16 cellular contexts compared by ENCODE assay signal in genomic region chr7:51327287-51327717, GRCh38. TPM values are rescaled to one million over a fixed set of nuclear protein-coding genes. Genes with fewer than 3 reads are reported as not detected.
"Had no signal": no experiment of that assay in that cellular context is flagged by ENCODE, and none has a peak within 500 bp of the region (broad histone marks: within the 10 kb centered on the region; RNA-seq: fewer than 3 reads in every experiment).

No MANE protein-coding gene starts in this region.

- H3K36me3 ChIP-seq: pancreas, stomach, thyroid gland, uterus had no signal

- H3K27ac Mint-ChIP-seq: activated B cell treated with CpG ODN at 0.5 μM for 24 hours; activated CD4-positive, alpha-beta T cell treated with anti-CD3 and anti-CD28 coated beads, Interleukin-2, amount 10 ng/mL, durations not matched to agents 7 days and 5 days; activated naive CD4-positive, alpha-beta T cell treated with anti-CD3 and anti-CD28 coated beads, Interleukin-2, amount 10 ng/mL, durations not matched to agents 7 days and 5 days; activated T-helper 2 cell treated with anti-CD3 and anti-CD28 coated beads, Interferon-gamma antibody, Interleukin-2, Interleukin-4, amounts not matched to agents 10 μg/mL and 5 μg/mL and 100 μg/mL, durations not matched to agents 14 hours and 24 hours and 36 hours; dendritic cell treated with granulocyte-macrophage colony-stimulating factor and Interleukin-4, amounts not matched to agents 40 ng/mL and 50 ng/mL, for 4 days; T-helper 1 cell treated with Interleukin-12 subunit alpha and Interleukin-12 subunit beta and Interleukin-4 antibody, amounts not matched to agents 30 μg/mL and 1 μg/mL, for 36 hours had no signal

- H3K4me1 Mint-ChIP-seq: activated B cell treated with CpG ODN at 0.5 μM for 24 hours; activated CD4-positive, alpha-beta T cell treated with anti-CD3 and anti-CD28 coated beads, Interleukin-2, amount 10 ng/mL, durations not matched to agents 7 days and 5 days; activated naive CD4-positive, alpha-beta T cell treated with anti-CD3 and anti-CD28 coated beads, Interleukin-2, amount 10 ng/mL, durations not matched to agents 7 days and 5 days; central memory CD8-positive, alpha-beta T cell; neural crest cell had no signal

- H3K4me3 Mint-ChIP-seq: activated B cell treated with CpG ODN at 0.5 μM for 24 hours; activated CD4-positive, alpha-beta T cell treated with anti-CD3 and anti-CD28 coated beads, Interleukin-2, amount 10 ng/mL, durations not matched to agents 7 days and 5 days; activated naive CD4-positive, alpha-beta T cell treated with anti-CD3 and anti-CD28 coated beads, Interleukin-2, amount 10 ng/mL, durations not matched to agents 7 days and 5 days; central memory CD8-positive, alpha-beta T cell; dendritic cell treated with granulocyte-macrophage colony-stimulating factor and Interleukin-4, amounts not matched to agents 40 ng/mL and 50 ng/mL, for 4 days; neural crest cell; T-helper 1 cell treated with Interleukin-12 subunit alpha and Interleukin-12 subunit beta and Interleukin-4 antibody, amounts not matched to agents 30 μg/mL and 1 μg/mL, for 36 hours had no signal

- H3K36me3 Mint-ChIP-seq: activated naive CD4-positive, alpha-beta T cell treated with anti-CD3 and anti-CD28 coated beads, Interleukin-2, amount 10 ng/mL, durations not matched to agents 7 days and 5 days had no signal

- FAIRE-seq: pancreas had no signal

- H3K9me3 Mint-ChIP-seq: activated B cell treated with CpG ODN at 0.5 μM for 24 hours; activated CD4-positive, alpha-beta T cell treated with anti-CD3 and anti-CD28 coated beads, Interleukin-2, amount 10 ng/mL, durations not matched to agents 7 days and 5 days; activated naive CD4-positive, alpha-beta T cell treated with anti-CD3 and anti-CD28 coated beads, Interleukin-2, amount 10 ng/mL, durations not matched to agents 7 days and 5 days; activated T-helper 2 cell treated with anti-CD3 and anti-CD28 coated beads, Interferon-gamma antibody, Interleukin-2, Interleukin-4, amounts not matched to agents 10 μg/mL and 5 μg/mL and 100 μg/mL, durations not matched to agents 14 hours and 24 hours and 36 hours; central memory CD8-positive, alpha-beta T cell; dendritic cell treated with granulocyte-macrophage colony-stimulating factor and Interleukin-4, amounts not matched to agents 40 ng/mL and 50 ng/mL, for 4 days; neural crest cell; T-helper 1 cell treated with Interleukin-12 subunit alpha and Interleukin-12 subunit beta and Interleukin-4 antibody, amounts not matched to agents 30 μg/mL and 1 μg/mL, for 36 hours had no signal

- H3K27ac ChIP-seq: stomach, thyroid gland, uterus had no signal

- H3K4me3 ChIP-seq: pancreas, stomach, thyroid gland, uterus had no signal

- DNase-seq: activated B cell treated with CpG ODN at 0.5 μM for 24 hours; activated CD4-positive, alpha-beta T cell treated with anti-CD3 and anti-CD28 coated beads, Interleukin-2, amount 10 ng/mL, durations not matched to agents 7 days and 5 days; activated naive CD4-positive, alpha-beta T cell treated with anti-CD3 and anti-CD28 coated beads, Interleukin-2, amount 10 ng/mL, durations not matched to agents 7 days and 5 days; erythroblast; hypothalamus; stimulated activated CD4-positive, alpha-beta T cell treated with anti-CD3 and anti-CD28 coated beads, Interleukin-15, amount 100 ng/mL, for 24 hours; stimulated activated CD4-positive, alpha-beta T cell treated with anti-CD3 and anti-CD28 coated beads, Interleukin-4, amount 100 ng/mL, for 4 hours; stomach; thyroid gland; uterus had no signal

- H3K27me3 Mint-ChIP-seq: activated CD4-positive, alpha-beta T cell treated with anti-CD3 and anti-CD28 coated beads, Interleukin-2, amount 10 ng/mL, durations not matched to agents 7 days and 5 days; central memory CD8-positive, alpha-beta T cell; dendritic cell treated with granulocyte-macrophage colony-stimulating factor and Interleukin-4, amounts not matched to agents 40 ng/mL and 50 ng/mL, for 4 days had no signal

- H3K9me3 ChIP-seq: pancreas, stomach, thyroid gland, uterus had no signal

- H3K4me1 ChIP-seq: stomach, thyroid gland, uterus had no signal

- H3K27me3 ChIP-seq: pancreas, stomach, thyroid gland, uterus had no signal

RNA-seq across cellular contexts. Expression of gene COBL, which starts 10.7 kb away (rescaled TPM):
- total RNA-seq: activated B cell treated with CpG ODN at 0.5 μM for 24 hours; activated CD4-positive, alpha-beta T cell treated with anti-CD3 and anti-CD28 coated beads, Interleukin-2, amount 10 ng/mL, durations not matched to agents 7 days and 5 days; activated T-helper 2 cell treated with anti-CD3 and anti-CD28 coated beads, Interferon-gamma antibody, Interleukin-2, Interleukin-4, amounts not matched to agents 10 μg/mL and 5 μg/mL and 100 μg/mL, durations not matched to agents 14 hours and 24 hours and 36 hours had no signal
